ENCODE assay signal across 8 cellular contexts in genomic region chr18:62034286-62034685, GRCh38.
DNase-seq lines count a peak whose midpoint lies in the region; ATAC-seq and TF ChIP-seq lines count a peak whose summit lies in the region.
"Not testable (repeated sequence)": the region's sequence is repeated elsewhere in the genome, so short reads cannot be mapped to it uniquely, and the experiment has no call there.

No MANE protein-coding gene starts in this region.

- peaks cover 15% of the 10 kb centered on the region for H3K4me1 ChIP-seq in DND-41 (ENCODE audit: insufficient read depth, low read length)

- not testable (repeated sequence) for H4K20me1 ChIP-seq in DND-41 (ENCODE audit: insufficient read depth, low read length)

- not testable (repeated sequence) for H3K9me3 Mint-ChIP-seq in activated CD4-positive, alpha-beta memory T cell treated with anti-CD3 and anti-CD28 coated beads for 36 hours; activated naive CD4-positive, alpha-beta T cell treated with anti-CD3 and anti-CD28 coated beads for 36 hours

- not testable (repeated sequence) for H3K27me3 ChIP-seq in DND-41 (ENCODE audit: insufficient read depth, low read length, poor library complexity); WERI-Rb-1 (ENCODE audit: insufficient read depth, low read depth, severe bottlenecking)

- CTCF ChIA-PET in activated CD4-positive, alpha-beta memory T cell treated with anti-CD3 and anti-CD28 coated beads for 36 hours (lab: Charles Lee) = interaction anchor here (0.6 kb wide), 1 partner anchor 391 kb away, joined by 3 read pairs; no protein-coding TSS in a partner anchor
- CTCF ChIA-PET in activated naive CD4-positive, alpha-beta T cell treated with anti-CD3 and anti-CD28 coated beads for 36 hours (lab: Charles Lee) = not testable (repeated sequence)

- H3K27ac Mint-ChIP-seq in activated CD4-positive, alpha-beta memory T cell treated with anti-CD3 and anti-CD28 coated beads for 36 hours; activated naive CD4-positive, alpha-beta T cell treated with anti-CD3 and anti-CD28 coated beads for 36 hours: not testable (repeated sequence)

- H3K4me3 ChIP-seq in DND-41 (ENCODE audit: low read depth in 1 of 2, low read length in 2 of 2); Jurkat, Clone E6-1 (ENCODE audit: low read length); WERI-Rb-1 (ENCODE audit: low read depth, low read length): not testable (repeated sequence)

- not testable (repeated sequence) for TF ChIP-seq CTCF in DND-41 (IDR thresholded peaks at IDR 0.05; ENCODE audit: borderline replicate concordance, extremely low read depth, low read length, poor library complexity, severe bottlenecking); WERI-Rb-1 (IDR thresholded peaks at IDR 0.05; ENCODE audit: low read depth, low read length)

- H3K36me3 ChIP-seq in DND-41 (ENCODE audit: insufficient read depth, low read length); WERI-Rb-1: not testable (repeated sequence)

- H3K27me3 Mint-ChIP-seq in activated CD4-positive, alpha-beta memory T cell treated with anti-CD3 and anti-CD28 coated beads for 36 hours; activated naive CD4-positive, alpha-beta T cell treated with anti-CD3 and anti-CD28 coated beads for 36 hours (ENCODE audit: low read depth): not testable (repeated sequence)

- ATAC-seq in DND-41 (ENCODE audit: insufficient read depth, low read depth) = peak; percentile 53

- not testable (repeated sequence) for H3K27ac ChIP-seq in DND-41 (ENCODE audit: low read length)
- H3K27ac ChIP-seq in WERI-Rb-1 = peak overlapping the region; percentile 23; the same call in 1 of the 2 replicates

- not testable (repeated sequence) for H3K9ac ChIP-seq in DND-41 (ENCODE audit: low read depth, low read length)

- DNase-seq in DND-41 (peak; percentile 61), NCI-H82 (lab: John Stamatoyannopoulos, UW) (peak; percentile 8), WERI-Rb-1 (peak; percentile 32)
- peak; percentile 32 for DNase-seq in Jurkat, Clone E6-1 (ENCODE audit: low read depth, low spot score)
- DNase-seq in activated CD4-positive, alpha-beta T cell treated with anti-CD3 and anti-CD28 coated beads for 48 hours = peak; percentile 17
- DNase-seq in activated CD4-positive, alpha-beta memory T cell treated with anti-CD3 and anti-CD28 coated beads for 36 hours = peak; percentile 31
- peak; percentile 42 for DNase-seq in activated naive CD4-positive, alpha-beta T cell treated with anti-CD3 and anti-CD28 coated beads for 36 hours
- DNase-seq in stimulated activated CD4-positive, alpha-beta T cell treated with anti-CD3 and anti-CD28 coated beads, Interleukin-1b, Interleukin-23, amount 100 ng/mL, for 48 hours = peak; percentile 9

- H3K4me3 Mint-ChIP-seq in activated CD4-positive, alpha-beta memory T cell treated with anti-CD3 and anti-CD28 coated beads for 36 hours; activated naive CD4-positive, alpha-beta T cell treated with anti-CD3 and anti-CD28 coated beads for 36 hours: not testable (repeated sequence)

- POLR2A ChIA-PET in activated CD4-positive, alpha-beta memory T cell treated with anti-CD3 and anti-CD28 coated beads for 36 hours (lab: Charles Lee) = not testable (repeated sequence)

- H3K9me3 ChIP-seq in DND-41 (ENCODE audit: insufficient read depth, low read length, severe bottlenecking); WERI-Rb-1 (ENCODE audit: severe bottlenecking): not testable (repeated sequence)

- H2AFZ ChIP-seq in DND-41 (ENCODE audit: low read depth, low read length) = not testable (repeated sequence)

- intact Hi-C loops in activated CD4-positive, alpha-beta memory T cell treated with anti-CD3 and anti-CD28 coated beads for 36 hours (cut with micrococcal nuclease); activated naive CD4-positive, alpha-beta T cell treated with anti-CD3 and anti-CD28 coated beads for 36 hours (cut with micrococcal nuclease): not testable (repeated sequence)

- H3K4me2 ChIP-seq in DND-41 (ENCODE audit: insufficient read depth, low read length) = not testable (repeated sequence)

- not testable (repeated sequence) for H3K79me2 ChIP-seq in DND-41 (ENCODE audit: insufficient read depth, low read length)

- H3K36me3 Mint-ChIP-seq in activated CD4-positive, alpha-beta memory T cell treated with anti-CD3 and anti-CD28 coated beads for 36 hours; activated naive CD4-positive, alpha-beta T cell treated with anti-CD3 and anti-CD28 coated beads for 36 hours (ENCODE audit: low read depth): not testable (repeated sequence)

- H3K4me1 Mint-ChIP-seq in activated CD4-positive, alpha-beta memory T cell treated with anti-CD3 and anti-CD28 coated beads for 36 hours (ENCODE audit: low read depth) = peaks cover 14% of the 10 kb centered on the region
- peaks cover 23% of the 10 kb centered on the region for H3K4me1 Mint-ChIP-seq in activated naive CD4-positive, alpha-beta T cell treated with anti-CD3 and anti-CD28 coated beads for 36 hours (ENCODE audit: low read depth)

Comparison
In these comparisons a context has a peak if more than half of its experiments do, and no peak if none do; other contexts are left out.
1. DNase-seq: peak in every context shown above with its lines; median percentile 61 in DND-41; 42 in activated naive CD4-positive, alpha-beta T cell treated with anti-CD3 and anti-CD28 coated beads for 36 hours; 32 in Jurkat, Clone E6-1; 32 in WERI-Rb-1; 31 in activated CD4-positive, alpha-beta memory T cell treated with anti-CD3 and anti-CD28 coated beads for 36 hours; 17 in activated CD4-positive, alpha-beta T cell treated with anti-CD3 and anti-CD28 coated beads for 48 hours; 9 in stimulated activated CD4-positive, alpha-beta T cell treated with anti-CD3 and anti-CD28 coated beads, Interleukin-1b, Interleukin-23, amount 100 ng/mL, for 48 hours; 8 in NCI-H82.